In genomic region chr1:94180650-94181049, GRCh38 we compare ENCODE assay signal across 3 cellular contexts.
TF ChIP-seq lines count a peak whose summit lies in the region.

No MANE protein-coding gene starts in this region.

TF ChIP-seq in SK-N-SH, 30 proteins besides CTCF, POLR2A, EP300 and RAD21:
- TF ChIP-seq GATA2 (CRISPR knock-in tag; IDR thresholded peaks at IDR 0.05) (no peak), JUND (IDR thresholded peaks at IDR 0.05) (peak; percentile 42), FOSL2 (IDR thresholded peaks at IDR 0.05; ENCODE audit: borderline replicate concordance, low read depth) (0 out of 2 replicates have a peak, but pooled peaks have one; percentile 13), FOXJ3 (CRISPR knock-in tag; IDR thresholded peaks at IDR 0.05) (no peak), SMC3 (IDR thresholded peaks at IDR 0.05; ENCODE audit: low read depth, low read length) (no peak), MEF2A (IDR thresholded peaks at IDR 0.05; ENCODE audit: borderline replicate concordance, low read depth) (no peak), CHD2 (IDR thresholded peaks at IDR 0.05; ENCODE audit: low read length, partially characterized antibody) (no peak)

TF ChIP-seq in SK-N-SH treated with all-trans-retinoic acid at 6 μM for 48 hours, 23 proteins besides CTCF, POLR2A, EP300 and RAD21:
- TF ChIP-seq GLIS3 (CRISPR knock-in tag; IDR thresholded peaks at IDR 0.05) (no peak), CSDC2 (CRISPR knock-in tag; IDR thresholded peaks at IDR 0.05) (no peak), ZNF70 (CRISPR knock-in tag; IDR thresholded peaks at IDR 0.05) (no peak), ZC3H10 (CRISPR knock-in tag; IDR thresholded peaks at IDR 0.05) (no peak), RARB (CRISPR knock-in tag; IDR thresholded peaks at IDR 0.05) (no peak), SNAI2 (CRISPR knock-in tag; IDR thresholded peaks at IDR 0.05) (no peak), TCF4 (CRISPR knock-in tag; IDR thresholded peaks at IDR 0.05; ENCODE audit: borderline replicate concordance) (no peak), ARNTL (CRISPR knock-in tag; IDR thresholded peaks at IDR 0.05; ENCODE audit: borderline replicate concordance, low read depth) (no peak), PPARA (CRISPR knock-in tag; IDR thresholded peaks at IDR 0.05; ENCODE audit: borderline replicate concordance) (no peak), OSR1 (CRISPR knock-in tag; IDR thresholded peaks at IDR 0.05) (no peak), TOX (CRISPR knock-in tag; IDR thresholded peaks at IDR 0.05; ENCODE audit: borderline replicate concordance) (no peak), ZNF8 (CRISPR knock-in tag; IDR thresholded peaks at IDR 0.05) (no peak)
- TF ChIP-seq, protein P1, sequence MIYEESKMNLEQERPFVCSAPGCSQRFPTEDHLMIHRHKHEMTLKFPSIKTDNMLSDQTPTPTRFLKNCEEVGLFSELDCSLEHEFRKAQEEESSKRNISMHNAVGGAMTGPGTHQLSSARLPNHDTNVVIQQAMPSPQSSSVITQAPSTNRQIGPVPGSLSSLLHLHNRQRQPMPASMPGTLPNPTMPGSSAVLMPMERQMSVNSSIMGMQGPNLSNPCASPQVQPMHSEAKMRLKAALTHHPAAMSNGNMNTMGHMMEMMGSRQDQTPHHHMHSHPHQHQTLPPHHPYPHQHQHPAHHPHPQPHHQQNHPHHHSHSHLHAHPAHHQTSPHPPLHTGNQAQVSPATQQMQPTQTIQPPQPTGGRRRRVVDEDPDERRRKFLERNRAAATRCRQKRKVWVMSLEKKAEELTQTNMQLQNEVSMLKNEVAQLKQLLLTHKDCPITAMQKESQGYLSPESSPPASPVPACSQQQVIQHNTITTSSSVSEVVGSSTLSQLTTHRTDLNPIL (CRISPR knock-in tag; IDR thresholded peaks at IDR 0.05; ENCODE audit: low read depth) = no peak

TF ChIP-seq in IMR-90, 13 proteins besides CTCF, POLR2A, EP300 and RAD21:
- TF ChIP-seq USF2 (IDR thresholded peaks at IDR 0.05; ENCODE audit: low read depth, low read length) (no peak), RFX5 (IDR thresholded peaks at IDR 0.05; ENCODE audit: low read depth, low read length) (no peak), CEBPB (IDR thresholded peaks at IDR 0.05; ENCODE audit: low read depth, low read length) (no peak), MAFK (IDR thresholded peaks at IDR 0.05; ENCODE audit: low read depth, low read length) (no peak), MAZ (IDR thresholded peaks at IDR 0.05; ENCODE audit: borderline replicate concordance, low read depth, low read length) (no peak), BHLHE40 (IDR thresholded peaks at IDR 0.05; ENCODE audit: low read depth, low read length) (no peak)
